17 cellular contexts compared by ENCODE assay signal in the genomic region with DNA sequence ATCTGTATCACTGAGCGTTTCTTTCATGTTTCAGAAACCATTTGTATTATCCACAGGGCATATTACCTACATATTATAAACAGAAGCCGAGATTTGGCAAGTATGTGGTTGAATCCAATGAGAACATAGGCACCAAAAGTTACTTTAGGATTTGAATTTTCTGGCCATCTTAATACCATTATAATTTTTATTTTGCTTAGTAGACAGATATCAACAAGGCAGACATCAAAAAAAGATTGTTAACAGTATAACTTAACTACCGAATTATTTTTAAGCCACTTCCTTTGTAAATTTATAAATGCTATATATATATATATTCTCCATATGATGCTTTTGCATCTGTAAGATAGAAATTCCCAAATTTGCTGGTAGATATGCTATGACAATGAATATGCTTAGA. TPM values are rescaled to one million over a fixed set of nuclear protein-coding genes. Genes with fewer than 3 reads are reported as not detected.
DNase-seq lines count a peak whose midpoint lies in the region; ATAC-seq, FAIRE-seq and TF ChIP-seq lines count a peak whose summit lies in the region.
"Had no signal": no experiment of that assay in that cellular context is flagged by ENCODE, and none has a peak within 500 bp of the region (broad histone marks: within the 10 kb centered on the region; RNA-seq: fewer than 3 reads in every experiment).

No MANE protein-coding gene starts in this region.

- H2BK120ac ChIP-seq in IMR-90 (ENCODE audit: low read depth, low read length), result no peak overlapping the region

- TF ChIP-seq RAD21 in IMR-90 (IDR thresholded peaks at IDR 0.05; ENCODE audit: low read length) (no peak), K562 (CRISPR knock-in tag; conservative IDR thresholded peaks at IDR 0.05 in 1 of 2, IDR thresholded peaks at IDR 0.05 in 1 of 2) (no peak)

- CTCF ChIA-PET in IMR-90 (lab: Yijun Ruan, JAX), result no interaction called here
- CTCF ChIA-PET in K562 (lab: Yijun Ruan, JAX; ENCODE audit: low intra/inter-chr PET ratio), result no interaction called here

- no peak overlapping the region for H2AK9ac ChIP-seq in IMR-90 (replicated peaks; ENCODE audit: low read depth, low read length, poor library complexity)

- H3K4me2 ChIP-seq in IMR-90 (ENCODE audit: low read depth, low read length) (no peak overlapping the region), K562 (ENCODE audit: insufficient read depth, low read length) (no peak overlapping the region)

- peaks cover 5% of the 10 kb centered on the region; the same call in 1 of the 2 replicates for H3K4me1 ChIP-seq in IMR-90 (ENCODE audit: control insufficient read depth, insufficient read depth, low read length)
- 0 out of 5 replicates have a peak, but pooled peaks cover 0 to 3% of the 10 kb centered on the region in 2 experiments for H3K4me1 ChIP-seq in K562 (replicated peaks in 1 of 2; ENCODE audit: control insufficient read depth in 2 of 2, insufficient read depth in 2 of 2, low read length in 2 of 2)
- peaks cover 27% of the 10 kb centered on the region for H3K4me1 ChIP-seq in muscle layer of colon (ENCODE audit: insufficient read depth, low read length)
- peaks cover 15% of the 10 kb centered on the region for H3K4me1 ChIP-seq in stomach smooth muscle (ENCODE audit: control insufficient read depth, insufficient read depth, low read length)
- H3K4me1 ChIP-seq: HAP-1 had no signal

- TF ChIP-seq POLR2A in IMR-90 (IDR thresholded peaks at IDR 0.05; ENCODE audit: low read depth, low read length) (no peak), K562 (conservative IDR thresholded peaks at IDR 0.05) (no peak)

- no peak for DNase-seq in IMR-90
- no peak for DNase-seq in K562 (ENCODE audit: extremely low read depth in 1 of 4, low spot score in 3 of 4)
- no peak for DNase-seq in NCI-H226
- DNase-seq in GM13976 (ENCODE audit: low spot score), result no peak
- DNase-seq: CD8-positive, alpha-beta T cell; NCI-H146; NCI-H345; NCI-H526 treated with DMSO at 0.1 percent for 48 hours; NK-92 treated with Interleukin-12 subunit alpha and Interleukin-12 subunit beta, amount 100 ng/mL, for 24 hours; OCI-M1 had no signal

- no peak for TF ChIP-seq CTCF in IMR-90 (conservative IDR thresholded peaks at IDR 0.05; ENCODE audit: low read depth, low read length)
- TF ChIP-seq CTCF in K562 (IDR thresholded peaks at IDR 0.05 in 2 of 3, conservative IDR thresholded peaks at IDR 0.05 in 1 of 3; ENCODE audit: insufficient read depth in 2 of 3, low read depth in 1 of 3, low read length in 3 of 3), result no peak
- no peak for TF ChIP-seq CTCF in GM13976 (IDR thresholded peaks at IDR 0.05; ENCODE audit: borderline replicate concordance, control extremely low read depth, extremely low read depth, insufficient read depth, missing control alignments)

- H2AK5ac ChIP-seq in IMR-90 (ENCODE audit: low read depth, low read length), result no peak overlapping the region

- H3K9ac ChIP-seq in IMR-90 (ENCODE audit: low read depth, low read length) (no peak overlapping the region), K562 (ENCODE audit: insufficient read depth in 1 of 2, low read depth in 2 of 2, low read length in 2 of 2) (no peak overlapping the region), muscle layer of colon (ENCODE audit: low read length) (peak overlapping the region; percentile 1), stomach smooth muscle (ENCODE audit: low read length in 2 of 2) (no peak overlapping the region)

- no peak for FAIRE-seq in K562 (lab: Jason Lieb, UNC)

- POLR2A ChIA-PET in IMR-90 (lab: Charles Lee; ENCODE audit: unreplicated experiment) (no interaction called here), K562 (lab: Yijun Ruan, JAX) (no interaction called here)

- intact Hi-C loops in IMR-90 (cut with micrococcal nuclease) (no loop called here), K562 (cut with micrococcal nuclease) (no loop called here)

- no peak overlapping the region for H3K56ac ChIP-seq in IMR-90 (ENCODE audit: extremely low read depth, insufficient read depth, low read length)

- no peaks in the 10 kb centered on the region for H3K9me3 ChIP-seq in IMR-90 (ENCODE audit: control insufficient read depth, insufficient read depth, low read length)
- H3K9me3 ChIP-seq in K562 (replicated peaks; ENCODE audit: control insufficient read depth, insufficient read depth, low read depth, low read length), result no peaks in the 10 kb centered on the region
- no peaks in the 10 kb centered on the region for H3K9me3 ChIP-seq in muscle layer of colon (ENCODE audit: low read length)
- H3K9me3 ChIP-seq in stomach smooth muscle (ENCODE audit: control insufficient read depth in 2 of 2, low read length in 2 of 2), result no peaks in the 10 kb centered on the region
- H3K9me3 ChIP-seq: HAP-1 had no signal

- ATAC-seq in IMR-90 (ENCODE audit: low read depth), result no peak
- ATAC-seq in K562, result no peak
- no peak for ATAC-seq in GM18519 (IDR thresholded peaks at IDR 0.05; ENCODE audit: low FRiP score, unreplicated experiment)
- ATAC-seq: CD8-positive, alpha-beta T cell had no signal

- no peak overlapping the region for H4K91ac ChIP-seq in IMR-90 (ENCODE audit: insufficient read depth, low read depth, low read length)

- dilution Hi-C loops in IMR-90 (cut with HindIII; ENCODE audit: low sequenced_read_pairs, unreplicated experiment), result no loop called here

- TF ChIP-seq EP300 in K562 (IDR thresholded peaks at IDR 0.05; ENCODE audit: low read length), result no peak

- H3K36me3 ChIP-seq in IMR-90 (ENCODE audit: control insufficient read depth, insufficient read depth, low read length) (no peaks in the 10 kb centered on the region; the same call in 1 of the 2 replicates), K562 (ENCODE audit: control insufficient read depth, insufficient read depth, low read length) (no peaks in the 10 kb centered on the region), muscle layer of colon (ENCODE audit: insufficient read depth, low read length) (no peaks in the 10 kb centered on the region), stomach smooth muscle (ENCODE audit: control insufficient read depth in 2 of 2, insufficient read depth in 2 of 2, low read length in 2 of 2) (no peaks in the 10 kb centered on the region)
- H3K36me3 ChIP-seq: HAP-1, SJSA1 had no signal

- H3K18ac ChIP-seq in IMR-90 (ENCODE audit: low read depth, low read length), result no peak overlapping the region

- H4K20me1 ChIP-seq in IMR-90 (ENCODE audit: insufficient read depth, low read length) (no peaks in the 10 kb centered on the region), K562 (replicated peaks; ENCODE audit: control insufficient read depth, insufficient read depth, low read length) (no peaks in the 10 kb centered on the region)

- in situ Hi-C loops in IMR-90 (cut with MboI; ENCODE audit: low sequenced_read_pairs) (no loop called here), K562 (cut with MboI) (no loop called here), GM13976 (cut with MboI; ENCODE audit: low sequenced_read_pairs, unreplicated experiment) (no loop called here)

- no peak overlapping the region for H3K4ac ChIP-seq in IMR-90 (ENCODE audit: low read depth, low read length)

- WGBS in IMR-90 (ENCODE audit: extremely low coverage in 2 of 2, insufficient read length in 1 of 2), 2 experiments, result no CpG with 5 or more reads among the region's 3 CpGs
- WGBS in K562 (ENCODE audit: insufficient coverage, low coverage, missing lambda C conversion rate), result 0% methylated on average over 3 of the region's 3 CpGs

- no peak overlapping the region for H3K4me3 ChIP-seq in IMR-90 (ENCODE audit: insufficient read depth, low read depth, low read length)
- H3K4me3 ChIP-seq in K562, result no peak overlapping the region
- H3K4me3 ChIP-seq in muscle layer of colon (ENCODE audit: low read depth in 1 of 2, low read length in 2 of 2), result no peak overlapping the region
- peak overlapping the region; percentile 88 for H3K4me3 ChIP-seq in stomach smooth muscle (ENCODE audit: low read length in 2 of 2)
- H3K4me3 ChIP-seq: HAP-1, SJSA1 had no signal

- no peak overlapping the region for H4K8ac ChIP-seq in IMR-90 (ENCODE audit: low read depth in 2 of 2, low read length in 2 of 2)

- H2AFZ ChIP-seq in IMR-90 (replicated peaks; ENCODE audit: low read length, poor library complexity) (no peak overlapping the region), K562 (ENCODE audit: low read depth, low read length) (no peak overlapping the region)

- H3K14ac ChIP-seq in IMR-90 (replicated peaks; ENCODE audit: low read depth, low read length), result no peak overlapping the region

- H3K9me1 ChIP-seq in IMR-90 (ENCODE audit: insufficient read depth, low read length), result no peaks in the 10 kb centered on the region
- no peaks in the 10 kb centered on the region for H3K9me1 ChIP-seq in K562 (ENCODE audit: control insufficient read depth, insufficient read depth, low read length)

- BruUV-seq in IMR-90 (replicated peaks; lab: Mats Ljungman, UMichigan) (no TSS peak), K562 (replicated peaks; lab: Mats Ljungman, UMichigan) (no TSS peak)

- no peak overlapping the region for H2BK5ac ChIP-seq in IMR-90 (ENCODE audit: low read depth, low read length, poor library complexity, severe bottlenecking)

- H4K5ac ChIP-seq in IMR-90 (ENCODE audit: low read depth, low read length), result no peak overlapping the region

- H3K27me3 ChIP-seq in IMR-90 (ENCODE audit: control insufficient read depth, insufficient read depth, low read length), result no peaks in the 10 kb centered on the region
- no peaks in the 10 kb centered on the region for H3K27me3 ChIP-seq in K562 (ENCODE audit: control insufficient read depth in 2 of 2, insufficient read depth in 2 of 2, low read length in 2 of 2)
- H3K27me3 ChIP-seq in muscle layer of colon (ENCODE audit: control insufficient read depth in 1 of 2, insufficient read depth in 2 of 2, low read length in 2 of 2), result no peaks in the 10 kb centered on the region
- H3K27me3 ChIP-seq in stomach smooth muscle (ENCODE audit: control insufficient read depth in 1 of 2, insufficient read depth in 2 of 2, low read length in 2 of 2), result no peaks in the 10 kb centered on the region

- H2BK15ac ChIP-seq in IMR-90 (ENCODE audit: low read depth, low read length), result no peak overlapping the region

- H3K79me2 ChIP-seq in K562 (ENCODE audit: control insufficient read depth, insufficient read depth, low read length), result no peaks in the 10 kb centered on the region

- no peaks in the 10 kb centered on the region for H3K79me1 ChIP-seq in IMR-90 (ENCODE audit: low read depth in 1 of 2, low read length in 2 of 2)

- H2BK20ac ChIP-seq in IMR-90 (ENCODE audit: low read depth, low read length), result no peak overlapping the region

- no peak overlapping the region for H3K27ac ChIP-seq in IMR-90 (ENCODE audit: insufficient read depth, low read length)
- no peak overlapping the region for H3K27ac ChIP-seq in K562 (ENCODE audit: extremely low read depth, low read depth, low read length)
- no peak overlapping the region for H3K27ac ChIP-seq in muscle layer of colon (ENCODE audit: low read depth, low read length)
- H3K27ac ChIP-seq in stomach smooth muscle (ENCODE audit: low read length), result no peak overlapping the region
- H3K27ac ChIP-seq: RWPE1, SJSA1 had no signal

- no peak overlapping the region for H3K23ac ChIP-seq in IMR-90 (ENCODE audit: low read depth, low read length)

RNA-seq across cellular contexts. Expression of a gene that starts 2.2 kb away (rescaled TPM):
- total RNA-seq in IMR-90 (2012; rRNA removed), result 2.8 and 2.9 TPM in 2 replicates
- polyA plus RNA-seq in IMR-90 (2012; rRNA removed), result 2.6 and 3.8 TPM in 2 replicates
- 0.90 and 1.3 TPM in 2 replicates for polyA plus RNA-seq in IMR-90 (2012; cell fraction: cytosol; rRNA removed)
- 0.49 and 4.4 TPM in 2 replicates for polyA plus RNA-seq in IMR-90 (2012; cell fraction: nucleus; rRNA removed; ENCODE audit: low replicate concordance)
- not detected in 2 replicates for total RNA-seq in K562 (2011; cell fraction: chromatin; rRNA removed; ENCODE audit: low replicate concordance)
- not detected in 2 replicates for total RNA-seq in K562 (2011; cell fraction: nucleolus; rRNA removed)
- not detected in 2 replicates for total RNA-seq in K562 (2011; cell fraction: nucleoplasm; rRNA removed)
- not detected in 2 replicates for total RNA-seq in K562 (2014; rRNA removed)
- not detected in 2 replicates for total RNA-seq in K562 (2014; rRNA removed; fragmentation: Illumina TruSeq; extraction: Trizol)
- total RNA-seq in K562 (2015; rRNA removed; fragmentation: Illumina TruSeq; extraction: Trizol), result not detected in 2 replicates
- 0.11 TPM in 1 of 2 replicates, not detected in the other for total RNA-seq in K562 (2021)
- not detected in 2 replicates for polyA plus RNA-seq in K562 (2011; rRNA removed)
- not detected in 2 replicates for polyA plus RNA-seq in K562 (2011; cell fraction: cytosol; rRNA removed)
- polyA plus RNA-seq in K562 (2011; cell fraction: nucleus; rRNA removed), result not detected in 2 replicates
- 0.03 TPM in 1 of 2 replicates, not detected in the other for polyA plus RNA-seq in K562 (2012)
- polyA plus RNA-seq in K562 (2014; fragmentation: Illumina TruSeq; extraction: Trizol), result not detected in 2 replicates
- polyA plus RNA-seq in K562 (2014; fragmentation: Nextera tagmentation; extraction: Ambion mirVana), result not detected
- polyA plus RNA-seq in K562 (2014; rRNA removed), result not detected in 2 replicates
- not detected in 2 replicates for polyA minus RNA-seq in K562 (2011; rRNA and poly(A)+ RNA removed)
- polyA minus RNA-seq in K562 (2011; cell fraction: cytosol; rRNA and poly(A)+ RNA removed), result not detected in 2 replicates
- not detected in 2 replicates for polyA minus RNA-seq in K562 (2011; cell fraction: nucleus; rRNA and poly(A)+ RNA removed)
- total RNA-seq: CD8-positive, alpha-beta T cell; HT-29 had no signal

Comparison
In these comparisons a context has a peak if more than half of its experiments do, and no peak if none do; other contexts are left out.
1. H3K4me3 ChIP-seq: peak in stomach smooth muscle (2 of 2); none in IMR-90 (single experiment), K562 (single experiment) and muscle layer of colon (0 of 2).